Comparison of ENCODE assay signal across 2 cellular contexts in genomic region chr17:79566251-79566955, GRCh38.
TF ChIP-seq lines count a peak whose summit lies in the region.

No MANE protein-coding gene starts in this region.

TF ChIP-seq in A549, 52 proteins besides CTCF, POLR2A, EP300 and RAD21:
- TF ChIP-seq CHD4 (IDR thresholded peaks at IDR 0.05; ENCODE audit: borderline replicate concordance) (no peak), ZNF302 (CRISPR knock-in tag; IDR thresholded peaks at IDR 0.05) (no peak), EHF (CRISPR knock-in tag; IDR thresholded peaks at IDR 0.05) (no peak), CBX8 (IDR thresholded peaks at IDR 0.05) (no peak), JUNB (IDR thresholded peaks at IDR 0.05) (no peak), SMC3 (IDR thresholded peaks at IDR 0.05) (no peak), NPAS2 (CRISPR knock-in tag; IDR thresholded peaks at IDR 0.05; ENCODE audit: borderline replicate concordance) (no peak), PBX3 (IDR thresholded peaks at IDR 0.05) (no peak), HOXB13 (CRISPR knock-in tag; IDR thresholded peaks at IDR 0.05; ENCODE audit: low read depth) (no peak), HMGXB4 (CRISPR knock-in tag; IDR thresholded peaks at IDR 0.05; ENCODE audit: borderline replicate concordance) (no peak), KDM1A (IDR thresholded peaks at IDR 0.05; ENCODE audit: low read depth) (no peak), FOSB (CRISPR knock-in tag; IDR thresholded peaks at IDR 0.05) (no peak), ELK1 (IDR thresholded peaks at IDR 0.05; ENCODE audit: low read depth, low read length) (no peak), NFE2L2 (conservative IDR thresholded peaks at IDR 0.05; ENCODE audit: low read length) (no peak), MAZ (IDR thresholded peaks at IDR 0.05; ENCODE audit: borderline replicate concordance, low read depth, low read length) (no peak), HEYL (CRISPR knock-in tag; IDR thresholded peaks at IDR 0.05) (no peak), RNF2 (IDR thresholded peaks at IDR 0.05; ENCODE audit: borderline replicate concordance, low read depth) (no peak), HDAC2 (IDR thresholded peaks at IDR 0.05) (no peak)

TF ChIP-seq in H1, 55 proteins besides CTCF, POLR2A, EP300 and RAD21:
- TF ChIP-seq CHD2 (IDR thresholded peaks at IDR 0.05; ENCODE audit: low read length) (no peak), TBP (IDR thresholded peaks at IDR 0.05; ENCODE audit: low read depth, low read length) (no peak), NRF1 (IDR thresholded peaks at IDR 0.05; ENCODE audit: low read depth, low read length) (no peak), GABPA (IDR thresholded peaks at IDR 0.05; ENCODE audit: borderline replicate concordance, insufficient read depth, low read length) (no peak), RBBP5 (IDR thresholded peaks at IDR 0.05; ENCODE audit: borderline replicate concordance, low read depth, low read length) (no peak), SRF (IDR thresholded peaks at IDR 0.05; ENCODE audit: low read depth, low read length) (no peak), BACH1 (IDR thresholded peaks at IDR 0.05; ENCODE audit: low read length) (no peak), SIX5 (IDR thresholded peaks at IDR 0.05; ENCODE audit: low read depth, low read length) (no peak), ATF3 (IDR thresholded peaks at IDR 0.05; ENCODE audit: insufficient read depth, low read depth, low read length) (no peak), SP1 (IDR thresholded peaks at IDR 0.05; ENCODE audit: low read depth, low read length) (no peak), ZNF274 (IDR thresholded peaks at IDR 0.05; ENCODE audit: borderline replicate concordance, extremely low read depth, low read length) (no peak), SP2 (IDR thresholded peaks at IDR 0.05; ENCODE audit: low read length) (no peak), CREB1 (IDR thresholded peaks at IDR 0.05) (no peak), CBX5 (IDR thresholded peaks at IDR 0.05; ENCODE audit: low read depth, low read length) (no peak), RXRA (IDR thresholded peaks at IDR 0.05; ENCODE audit: insufficient read depth, low read depth, low read length) (no peak), HDAC2 (IDR thresholded peaks at IDR 0.05; ENCODE audit: borderline replicate concordance in 1 of 2, low read depth in 2 of 2, low read length in 2 of 2) (no peak), BRCA1 (IDR thresholded peaks at IDR 0.05; ENCODE audit: low read depth, low read length) (no peak), GTF2F1 (IDR thresholded peaks at IDR 0.05; ENCODE audit: borderline replicate concordance, low read depth, low read length) (no peak), CTBP2 (IDR thresholded peaks at IDR 0.05; ENCODE audit: borderline replicate concordance, insufficient read depth, insufficient read length, low read length) (no peak), MAFK (IDR thresholded peaks at IDR 0.05; ENCODE audit: low read depth, low read length) (no peak)
